In genomic region chr9:130110596-130111021, GRCh38 we compare ENCODE assay signal across 17 cellular contexts. TPM values are rescaled to one million over a fixed set of nuclear protein-coding genes. Genes with fewer than 3 reads are reported as not detected.
A peak's percentile ranks its signal among the peaks of the same experiment; 100 is the strongest.
DNase-seq lines count a peak whose midpoint lies in the region; ATAC-seq and TF ChIP-seq lines count a peak whose summit lies in the region.
"Had no signal": no experiment of that assay in that cellular context is flagged by ENCODE, and none has a peak within 500 bp of the region (broad histone marks: within the 10 kb centered on the region; RNA-seq: fewer than 3 reads in every experiment).

No MANE protein-coding gene starts in this region.

- H2BK15ac ChIP-seq in mesendoderm (replicated peaks; ENCODE audit: low read depth), result no peak overlapping the region

- peaks cover 48 to 49% of the 10 kb centered on the region in 2 donors for H3K4me1 Mint-ChIP-seq in natural killer cell treated with Interleukin-12 subunit alpha and Interleukin-12 subunit beta and Interleukin-15 and Interleukin-18, amount 100 ng/mL, for 72 hours (ENCODE audit: low read depth in 2 of 2)
- H3K4me1 Mint-ChIP-seq in natural killer cell, result peaks cover 29 to 49% of the 10 kb centered on the region in 2 donors

- TF ChIP-seq CTCF in natural killer cell (IDR thresholded peaks at IDR 0.05), result no peak
- TF ChIP-seq CTCF in astrocyte of the spinal cord (IDR thresholded peaks at IDR 0.05; ENCODE audit: low read depth, low read length), result no peak
- TF ChIP-seq CTCF in left ventricle myocardium inferior (IDR thresholded peaks at IDR 0.05; ENCODE audit: borderline replicate concordance), result no peak

- H3K9me3 ChIP-seq in left ventricle myocardium inferior (replicated peaks), result no peaks in the 10 kb centered on the region

- H4K5ac ChIP-seq in mesendoderm (ENCODE audit: low read length), result no peak overlapping the region

- H3K9ac ChIP-seq in mesendoderm (ENCODE audit: low read length), result no peak overlapping the region

- intact Hi-C loops in natural killer cell (cut with micrococcal nuclease), result no loop called here
- intact Hi-C loops in left ventricle myocardium inferior (cut with micrococcal nuclease), result no loop called here

- no peaks in the 10 kb centered on the region for H3K79me1 ChIP-seq in mesendoderm (ENCODE audit: low read length)

- H3K4me1 ChIP-seq in mesendoderm (ENCODE audit: control insufficient read depth, low read depth, low read length), result no peaks in the 10 kb centered on the region
- H3K4me1 ChIP-seq in urinary bladder (ENCODE audit: insufficient read depth), result no peaks in the 10 kb centered on the region
- H3K4me1 ChIP-seq in left ventricle myocardium inferior, result peaks cover 6% of the 10 kb centered on the region

- no peak overlapping the region for H3K27ac ChIP-seq in mesendoderm (ENCODE audit: low read depth, low read length)
- peak overlapping the region; percentile 13 for H3K27ac ChIP-seq in urinary bladder (ENCODE audit: low read depth)
- H3K27ac ChIP-seq in left ventricle myocardium inferior (replicated peaks), result no peak overlapping the region
- H3K27ac ChIP-seq: hepatocyte had no signal

- H3K23ac ChIP-seq in mesendoderm (ENCODE audit: low read length), result no peak overlapping the region

- peak overlapping the region; percentile 59 to 84 for H3K27ac Mint-ChIP-seq in natural killer cell treated with Interleukin-12 subunit alpha and Interleukin-12 subunit beta and Interleukin-15 and Interleukin-18, amount 100 ng/mL, for 72 hours
- peak overlapping the region in 1 of 2 donors; percentile 16 for H3K27ac Mint-ChIP-seq in natural killer cell

- no peak for ATAC-seq in natural killer cell treated with Interleukin-12 subunit alpha and Interleukin-12 subunit beta and Interleukin-15 and Interleukin-18, amount 100 ng/mL, for 72 hours
- ATAC-seq in natural killer cell (no peak), GM21423 (IDR thresholded peaks at IDR 0.05; ENCODE audit: unreplicated experiment) (no peak)
- ATAC-seq: left cardiac atrium, sciatic nerve had no signal

- H3K27me3 ChIP-seq in mesendoderm (ENCODE audit: insufficient read depth, low read length, poor library complexity) (no peaks in the 10 kb centered on the region), left ventricle myocardium inferior (ENCODE audit: low read depth) (no peaks in the 10 kb centered on the region)
- H3K27me3 ChIP-seq: hepatocyte had no signal

- no peak overlapping the region for H4K8ac ChIP-seq in mesendoderm (ENCODE audit: low read depth, low read length)

- in situ Hi-C loops in astrocyte of the spinal cord (cut with HindIII; ENCODE audit: low sequenced_read_pairs), result no loop called here

- H3K4me3 Mint-ChIP-seq in natural killer cell treated with Interleukin-12 subunit alpha and Interleukin-12 subunit beta and Interleukin-15 and Interleukin-18, amount 100 ng/mL, for 72 hours, result no peak overlapping the region
- H3K4me3 Mint-ChIP-seq in natural killer cell, result no peak overlapping the region
- H3K4me3 Mint-ChIP-seq: naive thymus-derived CD8-positive, alpha-beta T cell had no signal

- no peak overlapping the region for H3K56ac ChIP-seq in mesendoderm (ENCODE audit: low read length)

- H2AK5ac ChIP-seq in mesendoderm (ENCODE audit: low read length), result no peak overlapping the region

- H3K4me2 ChIP-seq in mesendoderm (ENCODE audit: low read length), result no peak overlapping the region
- H3K4me2 ChIP-seq: hepatocyte had no signal

- H3K18ac ChIP-seq in mesendoderm (ENCODE audit: low read length), result no peak overlapping the region

- DNase-seq in natural killer cell treated with Interleukin-12 subunit alpha and Interleukin-12 subunit beta and Interleukin-15 and Interleukin-18, amount 100 ng/mL, for 72 hours (ENCODE audit: low spot score), result no peak
- DNase-seq in natural killer cell (no peak), astrocyte of the spinal cord (ENCODE audit: low read depth, low spot score) (peak; percentile 61), mesendoderm (peak; percentile 19), HuH-7 (ENCODE audit: low spot score) (no peak), left ventricle myocardium inferior (no peak)
- DNase-seq: activated CD8-positive, alpha-beta memory T cell treated with anti-CD3 and anti-CD28 coated beads for 24 hours; activated naive CD4-positive, alpha-beta T cell treated with anti-CD3 and anti-CD28 coated beads, Interleukin-2, amount 50 U/mL, for 16 hours; central memory CD4-positive, alpha-beta T cell; left cardiac atrium; NCI-H2029; Right ventricle myocardium superior had no signal

- H2BK5ac ChIP-seq in mesendoderm (ENCODE audit: low read length), result no peak overlapping the region

- H3K79me2 ChIP-seq in mesendoderm (ENCODE audit: control insufficient read depth, insufficient read depth, low read length), result no peaks in the 10 kb centered on the region
- H3K79me2 ChIP-seq: hepatocyte had no signal

- H3K36me3 ChIP-seq in mesendoderm (ENCODE audit: control insufficient read depth, insufficient read depth, low read length) (peaks cover 3% of the 10 kb centered on the region), urinary bladder (ENCODE audit: insufficient read depth) (peaks cover 2% of the 10 kb centered on the region), left ventricle myocardium inferior (peaks cover 47% of the 10 kb centered on the region)

- H3K4me3 ChIP-seq in astrocyte of the spinal cord (ENCODE audit: low read depth, low read length) (no peak overlapping the region), mesendoderm (ENCODE audit: low read length) (no peak overlapping the region), urinary bladder (ENCODE audit: low read depth, low read length) (no peak overlapping the region), left ventricle myocardium inferior (no peak overlapping the region)
- H3K4me3 ChIP-seq: hepatocyte had no signal

- H2BK120ac ChIP-seq in mesendoderm (ENCODE audit: low read depth, low read length), result no peak overlapping the region

- WGBS in mesendoderm (ENCODE audit: extremely low coverage, insufficient coverage, low lambda C conversion rate), result no CpG with 5 or more reads among the region's 7 CpGs
- 80% methylated on average over 7 of the region's 7 CpGs for WGBS in urinary bladder

- peaks cover 6% of the 10 kb centered on the region for H3K36me3 Mint-ChIP-seq in natural killer cell treated with Interleukin-12 subunit alpha and Interleukin-12 subunit beta and Interleukin-15 and Interleukin-18, amount 100 ng/mL, for 72 hours
- H3K36me3 Mint-ChIP-seq in natural killer cell, result no peaks in the 10 kb centered on the region

- no peak overlapping the region for H3K4ac ChIP-seq in mesendoderm (ENCODE audit: low read depth, low read length)

- H3K27me3 Mint-ChIP-seq in natural killer cell treated with Interleukin-12 subunit alpha and Interleukin-12 subunit beta and Interleukin-15 and Interleukin-18, amount 100 ng/mL, for 72 hours, result no peaks in the 10 kb centered on the region
- no peaks in the 10 kb centered on the region for H3K27me3 Mint-ChIP-seq in natural killer cell (ENCODE audit: low read depth in 2 of 2)
- H3K27me3 Mint-ChIP-seq: naive thymus-derived CD8-positive, alpha-beta T cell had no signal

- no peaks in the 10 kb centered on the region for H3K9me3 Mint-ChIP-seq in natural killer cell treated with Interleukin-12 subunit alpha and Interleukin-12 subunit beta and Interleukin-15 and Interleukin-18, amount 100 ng/mL, for 72 hours
- H3K9me3 Mint-ChIP-seq in natural killer cell, result no peaks in the 10 kb centered on the region
- H3K9me3 Mint-ChIP-seq: naive thymus-derived CD8-positive, alpha-beta T cell had no signal

RNA-seq across cellular contexts. Expression of gene GPR107, which starts 56.9 kb away (rescaled TPM):
- 10 to 100 TPM; 32.6 to 32.8 TPM for total RNA-seq in natural killer cell treated with Interleukin-12 subunit alpha and Interleukin-12 subunit beta and Interleukin-15 and Interleukin-18, amount 100 ng/mL, for 72 hours
- total RNA-seq in natural killer cell, result 10 to 100 TPM; 32.9 to 49.5 (median 41.8) TPM
- polyA plus RNA-seq in mesendoderm (2013, experiment 1 of 2), result 16.4 TPM
- polyA plus RNA-seq in mesendoderm (2013, experiment 2 of 2), result 16.2 TPM
- total RNA-seq in urinary bladder, result 30.1 TPM
- 27.6 TPM for polyA plus RNA-seq in urinary bladder
- 23.3 TPM for total RNA-seq in left ventricle myocardium inferior

Comparison
In these comparisons a context has a peak if more than half of its experiments do, and no peak if none do; other contexts are left out.
1. DNase-seq: peak in astrocyte of the spinal cord (single experiment) and mesendoderm (single experiment); none in natural killer cell treated with Interleukin-12 subunit alpha and Interleukin-12 subunit beta and Interleukin-15 and Interleukin-18, amount 100 ng/mL, for 72 hours (single experiment), natural killer cell (single experiment), HuH-7 (single experiment) and left ventricle myocardium inferior (single experiment).